In genomic region chr3:130759692-130760338, GRCh38 we compare ENCODE assay signal across 8 cellular contexts. TPM values are rescaled to one million over a fixed set of nuclear protein-coding genes. Genes with fewer than 3 reads are reported as not detected.
DNase-seq lines count a peak whose midpoint lies in the region; ATAC-seq and TF ChIP-seq lines count a peak whose summit lies in the region.

No MANE protein-coding gene starts in this region.

- RAD21 ChIA-PET in HCT116 (lab: Charles Lee; ENCODE audit: low non-redundant PET in 1 of 2, low total read pairs in 2 of 2, uncharacterized antibody in 2 of 2, unreplicated experiment in 2 of 2), result interaction anchor here in 1 of 2 experiments (0.7 kb wide), 1 partner anchor 12 kb away, joined by 3 read pairs; no protein-coding TSS in a partner anchor

- H3K9me3 ChIP-seq in HCT116 (ENCODE audit: control insufficient read depth in 1 of 2, insufficient read depth in 1 of 2, low read depth in 1 of 2, low read length in 2 of 2) (no peaks in the 10 kb centered on the region), hepatocyte (ENCODE audit: low read depth) (no peaks in the 10 kb centered on the region)

- H3K9ac ChIP-seq in HCT116 (ENCODE audit: low read length), result no peak overlapping the region

- H3K9me2 ChIP-seq in HCT116 (ENCODE audit: insufficient read depth) (no peaks in the 10 kb centered on the region), hepatocyte (replicated peaks; ENCODE audit: insufficient read depth) (no peaks in the 10 kb centered on the region)

- TF ChIP-seq RAD21 in HCT116 (IDR thresholded peaks at IDR 0.05; ENCODE audit: low read depth), result peak; percentile 87

- no peaks in the 10 kb centered on the region for H4K20me1 ChIP-seq in HCT116 (ENCODE audit: insufficient read depth)
- H4K20me1 ChIP-seq in hepatocyte (ENCODE audit: insufficient read depth, poor library complexity, severe bottlenecking), result no peaks in the 10 kb centered on the region

- H3K27me3 ChIP-seq in HCT116 (ENCODE audit: insufficient read depth, low read length), result no peaks in the 10 kb centered on the region
- no peaks in the 10 kb centered on the region for H3K27me3 ChIP-seq in hepatocyte

- H3K27ac ChIP-seq in HCT116 (ENCODE audit: low read depth, low read length) (no peak overlapping the region), hepatocyte (no peak overlapping the region)

- POLR2A ChIA-PET in GM10248 (lab: Yijun Ruan, JAX), result no interaction called here
- POLR2A ChIA-PET in HCT116 (lab: Charles Lee), result interaction anchor here (1.4 kb wide), 1 partner anchor 134 kb away, joined by 5 read pairs; the partner anchor contains the start of gene ATP2C1

- H3K4me2 ChIP-seq in HCT116 (ENCODE audit: low read length) (peak overlapping the region; percentile 50), hepatocyte (peak overlapping the region; percentile 59)

- no TSS peak for BruUV-seq in HCT116 (replicated peaks; lab: Mats Ljungman, UMichigan)

- intact Hi-C loops in HCT116 (cut with micrococcal nuclease), result loop anchor here (1.0 kb wide), 1 partner anchor 133 kb away; no protein-coding TSS in a partner anchor

- in situ Hi-C loops in astrocyte of the cerebellum (cut with HindIII; ENCODE audit: low sequenced_read_pairs), result no loop called here

- CTCF ChIA-PET in GM10248 (lab: Yijun Ruan, JAX), result interaction anchor here (0.6 to 5.3 kb wide), 33 partner anchors 9 to 265 kb away, joined by 3 to 91 read pairs (median 3); partner anchors contain the start of genes ATP2C1 and PIK3R4
- CTCF ChIA-PET in HCT116 (lab: Charles Lee), result interaction anchor here (1.0 to 3.3 kb wide), 5 partner anchors 9 to 481 kb away, joined by 3 to 28 read pairs (median 4); partner anchors contain the start of gene ATP2C1

- H3K4me3 ChIP-seq in HCT116 (replicated peaks in 1 of 2; ENCODE audit: low read depth in 1 of 2, low read length in 2 of 2) (no peak overlapping the region), astrocyte of the cerebellum (ENCODE audit: low read depth, low read length) (no peak overlapping the region), hepatocyte (no peak overlapping the region)

- H3K79me2 ChIP-seq in HCT116 (ENCODE audit: insufficient read depth, low read length), result no peaks in the 10 kb centered on the region
- no peaks in the 10 kb centered on the region for H3K79me2 ChIP-seq in hepatocyte

- 6% methylated on average over 4 of the region's 4 CpGs for WGBS in hepatocyte (ENCODE audit: low lambda C conversion rate, missing lambda C conversion rate)

- TF ChIP-seq POLR2A in HCT116 (IDR thresholded peaks at IDR 0.05; ENCODE audit: borderline replicate concordance, extremely low read depth, insufficient read depth, insufficient read length), result no peak

- ATAC-seq in HCT116 (peak; percentile 88), HG02840 (IDR thresholded peaks at IDR 0.05; ENCODE audit: low FRiP score, unreplicated experiment) (no peak)

- peak; percentile 67 for DNase-seq in GM10248 (ENCODE audit: extremely low spot score)
- peak; percentile 34 for DNase-seq in HCT116 (ENCODE audit: low read depth, low spot score)
- peak; percentile 49 for DNase-seq in NCI-H128 (lab: John Stamatoyannopoulos, UW; ENCODE audit: unreplicated experiment)
- DNase-seq in SKM-1 treated with dmso at 0.1 percent for 144 hours (lab: John Stamatoyannopoulos, UW; ENCODE audit: unreplicated experiment), result peak; percentile 50
- DNase-seq in astrocyte of the cerebellum (ENCODE audit: low read depth), result peak; percentile 29
- peak; percentile 78 for DNase-seq in hepatocyte (ENCODE audit: low spot score)
- DNase-seq in stimulated activated CD4-positive, alpha-beta T cell treated with anti-CD3 and anti-CD28 coated beads, Interleukin-15, amount 100 ng/mL, for 24 hours, result peak; percentile 56

- H3K4me1 ChIP-seq in HCT116 (ENCODE audit: control insufficient read depth in 1 of 2, insufficient read depth in 2 of 2, low read length in 2 of 2) (0 out of 4 replicates have a peak, but pooled peaks cover 0 to 6% of the 10 kb centered on the region in 2 experiments), hepatocyte (ENCODE audit: insufficient read depth) (no peaks in the 10 kb centered on the region)

- H2AFZ ChIP-seq in HCT116 (ENCODE audit: low read depth, low read length, poor library complexity, severe bottlenecking), result peak overlapping the region; percentile 87
- H2AFZ ChIP-seq in hepatocyte, result no peak overlapping the region

- H3K36me3 ChIP-seq in HCT116 (ENCODE audit: control insufficient read depth in 1 of 2, insufficient read depth in 2 of 2, low read length in 2 of 2) (no peaks in the 10 kb centered on the region), hepatocyte (replicated peaks; ENCODE audit: insufficient read depth, low read depth) (no peaks in the 10 kb centered on the region)

- TF ChIP-seq CTCF in GM10248 (IDR thresholded peaks at IDR 0.05; ENCODE audit: control extremely low read depth, extremely low read depth, low read depth, missing control alignments) (peak; percentile 51), HCT116 (IDR thresholded peaks at IDR 0.05 in 2 of 3, conservative IDR thresholded peaks at IDR 0.05 in 1 of 3; ENCODE audit: borderline replicate concordance in 1 of 3, insufficient read depth in 1 of 3, low read depth in 2 of 3, low read length in 2 of 3) (peak; percentile 82 to 86 (median 83)), astrocyte of the cerebellum (IDR thresholded peaks at IDR 0.05; ENCODE audit: low read depth, low read length, missing control alignments) (peak; percentile 80), hepatocyte (IDR thresholded peaks at IDR 0.05; ENCODE audit: poor library complexity) (peak; percentile 88)

TF ChIP-seq in HCT116, 20 proteins besides CTCF, POLR2A, EP300 and RAD21:
- no peak for TF ChIP-seq FOSL1 (IDR thresholded peaks at IDR 0.05; ENCODE audit: low read depth)
- no peak for TF ChIP-seq ATF3 (IDR thresholded peaks at IDR 0.05)
- no peak for TF ChIP-seq EZH2 (IDR thresholded peaks at IDR 0.05)
- no peak for TF ChIP-seq REST (IDR thresholded peaks at IDR 0.05; ENCODE audit: low read depth)
- TF ChIP-seq SRF (IDR thresholded peaks at IDR 0.05; ENCODE audit: low read depth), result no peak
- no peak for TF ChIP-seq SIN3A (IDR thresholded peaks at IDR 0.05; ENCODE audit: low read depth)
- no peak for TF ChIP-seq JUND (IDR thresholded peaks at IDR 0.05)
- no peak for TF ChIP-seq CBX3 (IDR thresholded peaks at IDR 0.05; ENCODE audit: low read depth)
- TF ChIP-seq EGR1 (IDR thresholded peaks at IDR 0.05; ENCODE audit: low read depth), result no peak
- no peak for TF ChIP-seq TCF7L2 (IDR thresholded peaks at IDR 0.05; ENCODE audit: borderline replicate concordance, extremely low read depth, insufficient read depth, insufficient read length)
- no peak for TF ChIP-seq EZH2phosphoT487 (IDR thresholded peaks at IDR 0.05; ENCODE audit: borderline replicate concordance)
- TF ChIP-seq MAX (IDR thresholded peaks at IDR 0.05), result no peak
- TF ChIP-seq ZBTB33 (IDR thresholded peaks at IDR 0.05; ENCODE audit: extremely low read depth, insufficient replicate concordance, low read length), result no peak
- TF ChIP-seq YY1 (IDR thresholded peaks at IDR 0.05; ENCODE audit: extremely low read depth, insufficient replicate concordance, low read depth, low read length), result no peak
- no peak for TF ChIP-seq POLR2AphosphoS5 (IDR thresholded peaks at IDR 0.05; ENCODE audit: low read depth, low read length)

RNA-seq across cellular contexts. Expression of gene PIK3R4, which starts 13.2 kb away (rescaled TPM):
- total RNA-seq in HCT116 (2021; ENCODE audit: unreplicated experiment) (23.5 TPM), hepatocyte (33.3 and 34.9 TPM in 2 replicates)
- polyA plus RNA-seq in HCT116 (2012), result 16.4 and 17.5 TPM in 2 replicates
- polyA plus RNA-seq in hepatocyte, result 17.0 and 17.1 TPM in 2 replicates
